ENCODE assay signal across 8 cellular contexts in the genomic region with DNA sequence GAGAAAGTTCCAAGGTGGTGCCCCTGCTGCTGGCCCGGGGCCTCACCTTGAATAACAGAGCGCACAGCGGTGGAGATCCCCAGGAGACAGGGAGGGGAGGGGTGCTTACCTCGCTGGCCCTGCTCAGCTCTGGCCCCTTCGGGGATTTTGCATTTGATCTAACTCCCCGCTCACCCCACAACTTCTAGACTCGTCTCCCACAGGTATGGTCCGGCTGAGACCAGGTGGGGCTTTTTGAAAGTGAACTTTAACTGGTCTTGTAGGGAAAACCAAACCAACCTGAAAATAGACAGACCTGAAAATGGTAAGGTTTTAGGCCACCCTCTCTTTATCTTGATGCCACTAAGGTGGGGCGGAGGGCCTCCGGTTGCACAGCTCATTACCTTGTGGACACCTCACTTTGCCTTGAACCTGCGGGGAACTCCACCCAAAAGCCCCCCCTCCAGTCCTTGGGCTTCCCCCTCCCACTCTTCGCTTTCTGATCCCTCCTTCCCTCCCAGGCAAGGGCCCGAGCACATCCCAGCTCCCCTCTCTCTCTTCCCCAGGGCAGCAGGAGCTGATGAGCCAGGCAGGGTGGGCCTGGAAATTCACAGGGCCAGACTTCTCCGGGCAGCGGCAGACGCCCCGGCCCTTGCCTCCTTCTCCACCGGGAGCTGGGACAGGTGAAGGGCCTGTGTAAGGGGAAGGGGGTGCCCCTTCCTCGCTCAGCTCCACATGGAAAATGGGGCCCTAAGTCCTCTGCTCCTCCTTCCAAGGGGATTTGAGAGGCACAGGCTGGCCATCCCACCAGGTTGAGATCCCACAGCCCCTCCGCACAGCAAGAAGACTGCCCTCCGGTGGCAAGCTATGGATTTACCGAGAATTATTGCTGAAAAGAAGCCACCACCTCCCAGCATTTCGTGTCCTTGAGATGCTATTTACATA. TPM values are rescaled to one million over a fixed set of nuclear protein-coding genes. Genes with fewer than 3 reads are reported as not detected.
A peak's percentile ranks its signal among the peaks of the same experiment; 100 is the strongest.
DNase-seq lines count a peak whose midpoint lies in the region; ATAC-seq and TF ChIP-seq lines count a peak whose summit lies in the region.

No MANE protein-coding gene starts in this region.

- CTCF ChIA-PET in CD8-positive, alpha-beta T cell (lab: Charles Lee) = interaction anchor here (0.7 to 1.8 kb wide), 5 partner anchors 8 to 41 kb away, joined by 3 to 6 read pairs (median 3); no protein-coding TSS in a partner anchor

- ATAC-seq in CD8-positive, alpha-beta T cell = no peak
- ATAC-seq in GM18520 (IDR thresholded peaks at IDR 0.05; ENCODE audit: unreplicated experiment) (peak; percentile 53), HG03097 (IDR thresholded peaks at IDR 0.05; ENCODE audit: low FRiP score, unreplicated experiment) (peak; percentile 53)

- no peaks in the 10 kb centered on the region for H3K27me3 ChIP-seq in CD8-positive, alpha-beta T cell (ENCODE audit: insufficient read depth, low read length)
- H3K27me3 ChIP-seq in iPS-20b (ENCODE audit: insufficient read depth, low read length) (no peaks in the 10 kb centered on the region), tibial artery (peaks cover 0 to 43% of the 10 kb centered on the region in 2 donors)

- no peaks in the 10 kb centered on the region for H3K9me3 ChIP-seq in CD8-positive, alpha-beta T cell (ENCODE audit: low read length)
- H3K9me3 ChIP-seq in iPS-20b (ENCODE audit: insufficient read depth, low read depth, low read length) (no peaks in the 10 kb centered on the region), tibial artery (no peaks in the 10 kb centered on the region)

- no peaks in the 10 kb centered on the region for H3K4me1 ChIP-seq in CD8-positive, alpha-beta T cell (ENCODE audit: insufficient read depth, low read length)
- peaks cover 6% of the 10 kb centered on the region; the same call in 1 of the 2 replicates for H3K4me1 ChIP-seq in iPS-20b (ENCODE audit: insufficient read depth, low read length)
- H3K4me1 ChIP-seq in tibial artery = peaks cover 0 to 3% (median 0%) of the 10 kb centered on the region in 4 donors

- peak in 2 of 7 experiments; percentile 16 to 33 for DNase-seq in CD8-positive, alpha-beta T cell
- DNase-seq in NCI-H82 (lab: John Stamatoyannopoulos, UW) (peak; percentile 76), tibial artery (no peak)
- peak; percentile 42 for DNase-seq in stimulated activated naive CD4-positive, alpha-beta T cell treated with Interleukin-2 at 50 U/mL for 16 hours (lab: John Stamatoyannopoulos, UW)

- peak overlapping the region; percentile 74 for H3K9ac ChIP-seq in iPS-20b (ENCODE audit: low read depth, low read length)

- H3K27ac Mint-ChIP-seq in CD8-positive, alpha-beta T cell = no peak overlapping the region
- peak overlapping the region; percentile 12 for H3K27ac Mint-ChIP-seq in activated naive CD4-positive, alpha-beta T cell treated with anti-CD3 and anti-CD28 coated beads, Interleukin-2, amount 50 U/mL, for 24 hours

- H3K4me1 Mint-ChIP-seq in CD8-positive, alpha-beta T cell (ENCODE audit: low read depth) = peaks cover 7% of the 10 kb centered on the region
- H3K4me1 Mint-ChIP-seq in activated naive CD4-positive, alpha-beta T cell treated with anti-CD3 and anti-CD28 coated beads, Interleukin-2, amount 50 U/mL, for 24 hours = peaks cover 14% of the 10 kb centered on the region

- H3K9me3 Mint-ChIP-seq in CD8-positive, alpha-beta T cell = peaks cover 18% of the 10 kb centered on the region
- no peaks in the 10 kb centered on the region for H3K9me3 Mint-ChIP-seq in activated naive CD4-positive, alpha-beta T cell treated with anti-CD3 and anti-CD28 coated beads, Interleukin-2, amount 50 U/mL, for 24 hours

- no peaks in the 10 kb centered on the region for H3K27me3 Mint-ChIP-seq in CD8-positive, alpha-beta T cell (ENCODE audit: low read depth)
- H3K27me3 Mint-ChIP-seq in activated naive CD4-positive, alpha-beta T cell treated with anti-CD3 and anti-CD28 coated beads, Interleukin-2, amount 50 U/mL, for 24 hours = no peaks in the 10 kb centered on the region

- no peak overlapping the region for H3K4me3 ChIP-seq in CD8-positive, alpha-beta T cell (ENCODE audit: low read depth, low read length)
- H3K4me3 ChIP-seq in iPS-20b (ENCODE audit: low read length) (peak overlapping the region; percentile 43), tibial artery (no peak overlapping the region)

- POLR2A ChIA-PET in CD8-positive, alpha-beta T cell (lab: Charles Lee) = interaction anchor here (1.6 kb wide), 1 partner anchor 9 kb away, joined by 4 read pairs; no protein-coding TSS in a partner anchor

- no peaks in the 10 kb centered on the region for H3K36me3 ChIP-seq in CD8-positive, alpha-beta T cell (ENCODE audit: insufficient read depth, low read length)
- H3K36me3 ChIP-seq in iPS-20b (ENCODE audit: insufficient read depth, low read depth, low read length) = peaks cover 5% of the 10 kb centered on the region; the same call in 1 of the 2 replicates
- no peaks in the 10 kb centered on the region for H3K36me3 ChIP-seq in tibial artery

- H3K4me3 Mint-ChIP-seq in CD8-positive, alpha-beta T cell = no peak overlapping the region
- H3K4me3 Mint-ChIP-seq in activated naive CD4-positive, alpha-beta T cell treated with anti-CD3 and anti-CD28 coated beads, Interleukin-2, amount 50 U/mL, for 24 hours = no peak overlapping the region

- intact Hi-C loops in CD8-positive, alpha-beta T cell (cut with DNase I, micrococcal nuclease) = no loop called here
- intact Hi-C loops in tibial artery (cut with DNase I; ENCODE audit: low total_unique reads) = no loop called here

- no peak overlapping the region for H3K27ac ChIP-seq in CD8-positive, alpha-beta T cell (ENCODE audit: low read depth, low read length)
- H3K27ac ChIP-seq in iPS-20b (ENCODE audit: low read length) = peak overlapping the region; percentile 62
- no peak overlapping the region for H3K27ac ChIP-seq in tibial artery

- no peaks in the 10 kb centered on the region for H3K36me3 Mint-ChIP-seq in CD8-positive, alpha-beta T cell
- H3K36me3 Mint-ChIP-seq in activated naive CD4-positive, alpha-beta T cell treated with anti-CD3 and anti-CD28 coated beads, Interleukin-2, amount 50 U/mL, for 24 hours = peaks cover 5% of the 10 kb centered on the region

- peak; percentile 31 for TF ChIP-seq CTCF in CD8-positive, alpha-beta T cell (IDR thresholded peaks at IDR 0.05)
- peak in 1 of 2 experiments; percentile 9 for TF ChIP-seq CTCF in tibial artery (IDR thresholded peaks at IDR 0.05)

RNA-seq across cellular contexts. Expression of gene TNFRSF8, which starts 16.1 kb away (rescaled TPM):
- not detected for total RNA-seq in CD8-positive, alpha-beta T cell

RNA-seq across cellular contexts. Expression of gene MIIP, which starts 59.9 kb away (rescaled TPM):
- total RNA-seq in CD8-positive, alpha-beta T cell = 10 to 100 TPM; 21.2 to 21.5 TPM

Comparison
In these comparisons a context has a peak if more than half of its experiments do, and no peak if none do; other contexts are left out.
1. DNase-seq: peak in NCI-H82 (single experiment) and stimulated activated naive CD4-positive, alpha-beta T cell treated with Interleukin-2 at 50 U/mL for 16 hours (single experiment); none in tibial artery (0 of 2).